Comparison of ENCODE assay signal across 13 cellular contexts in the genomic region with DNA sequence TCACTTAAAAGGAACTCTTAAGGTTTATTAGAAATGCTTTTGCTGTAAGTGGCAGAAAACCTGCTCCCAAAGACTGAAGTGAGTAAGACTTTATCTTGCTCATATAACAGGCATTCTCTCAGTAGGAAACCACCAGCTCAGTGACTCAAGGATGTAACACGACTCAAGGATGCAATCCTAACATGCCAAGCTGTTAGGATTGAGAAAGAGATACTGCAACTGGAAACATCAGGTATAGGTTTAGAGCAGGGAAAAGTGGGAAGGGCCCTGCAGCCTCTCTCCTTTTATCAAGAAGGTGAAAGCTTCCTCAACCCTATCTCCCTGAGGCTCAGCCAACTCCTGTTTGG. TPM values are rescaled to one million over a fixed set of nuclear protein-coding genes. Genes with fewer than 3 reads are reported as not detected.
A peak's percentile ranks its signal among the peaks of the same experiment; 100 is the strongest.
DNase-seq lines count a peak whose midpoint lies in the region; FAIRE-seq and TF ChIP-seq lines count a peak whose summit lies in the region.
"Had no signal": no experiment of that assay in that cellular context is flagged by ENCODE, and none has a peak within 500 bp of the region (broad histone marks: within the 10 kb centered on the region; RNA-seq: fewer than 3 reads in every experiment).

No MANE protein-coding gene starts in this region.

- H3K4me2 ChIP-seq in osteoblast (ENCODE audit: insufficient read depth, low read length) = peak overlapping the region; percentile 71
- H3K4me2 ChIP-seq in OCI-LY7 (ENCODE audit: low read length) = no peak overlapping the region

- H3K79me2 ChIP-seq in osteoblast (ENCODE audit: insufficient read depth, low read length) = no peaks in the 10 kb centered on the region
- no peaks in the 10 kb centered on the region for H3K79me2 ChIP-seq in OCI-LY7 (ENCODE audit: insufficient read depth, low read depth, low read length)

- FAIRE-seq in HTR-8/SVneo (lab: Jason Lieb, UNC) = no peak
- FAIRE-seq: pancreas had no signal

- DNase-seq in GM03348 (ENCODE audit: low spot score) = peak; percentile 61
- DNase-seq in RWPE1 (ENCODE audit: low spot score) = peak; percentile 55
- peak; percentile 89 for DNase-seq in epithelial cell of esophagus (ENCODE audit: low read depth)
- DNase-seq in osteoblast (ENCODE audit: insufficient read length, low spot score, missing footprints) = peak; percentile 73
- no peak for DNase-seq in activated T-cell treated with anti-CD3 and anti-CD28 coated beads for 4 hours
- DNase-seq in HTR-8/SVneo (ENCODE audit: insufficient read length, low spot score) = no peak
- DNase-seq in OCI-LY7 (ENCODE audit: low spot score) = no peak
- no peak for DNase-seq in activated CD8-positive, alpha-beta memory T cell treated with anti-CD3 and anti-CD28 coated beads, Interleukin-2, amount 50 U/mL, for 48 hours
- DNase-seq: activated CD4-positive, alpha-beta T cell treated with anti-CD3 and anti-CD28 coated beads for 4 hours; lower lobe of right lung; pancreas; stimulated activated naive CD8-positive, alpha-beta T cell treated with anti-CD3 and anti-CD28 coated beads, Interleukin-15, Interleukin-2, amounts not matched to agents 100 U/mL and 50 U/mL, for 24 hours had no signal

- no peaks in the 10 kb centered on the region for H3K9me2 ChIP-seq in OCI-LY7 (ENCODE audit: insufficient read depth, low read length)

- POLR2A ChIA-PET in RWPE1 (lab: Yijun Ruan, JAX; ENCODE audit: low non-redundant PET) = no interaction called here
- POLR2A ChIA-PET in OCI-LY7 (lab: Charles Lee) = interaction anchor here (0.9 to 1.1 kb wide), 4 partner anchors 9 to 13 kb away, joined by 3 to 4 read pairs (median 3); no protein-coding TSS in a partner anchor

- H3K9me3 ChIP-seq in osteoblast (ENCODE audit: low read depth, low read length) = no peaks in the 10 kb centered on the region
- no peaks in the 10 kb centered on the region for H3K9me3 ChIP-seq in OCI-LY7 (ENCODE audit: low read length)
- H3K9me3 ChIP-seq: lower lobe of right lung, pancreas had no signal

- H3K4me3 ChIP-seq in epithelial cell of esophagus (ENCODE audit: low read length) (no peak overlapping the region), osteoblast (ENCODE audit: insufficient read depth, low read length) (peak overlapping the region; percentile 25), OCI-LY7 (ENCODE audit: low read depth, low read length, poor library complexity, severe bottlenecking) (no peak overlapping the region)
- H3K4me3 ChIP-seq: lower lobe of right lung, pancreas had no signal

- CTCF ChIA-PET in RWPE1 (lab: Yijun Ruan, JAX) (no interaction called here), OCI-LY7 (lab: Charles Lee; ENCODE audit: unreplicated experiment) (no interaction called here)

- no peak overlapping the region for H3K27ac ChIP-seq in RWPE1
- H3K27ac ChIP-seq in osteoblast (ENCODE audit: low read depth, low read length) = peak overlapping the region; percentile 81
- no peak overlapping the region for H3K27ac ChIP-seq in OCI-LY7 (ENCODE audit: low read depth, low read length, poor library complexity, severe bottlenecking)
- H3K27ac ChIP-seq: HL-60, lower lobe of right lung, pancreas had no signal

- H4K20me1 ChIP-seq in osteoblast (ENCODE audit: insufficient read depth, low read length) (no peaks in the 10 kb centered on the region), OCI-LY7 (ENCODE audit: insufficient read depth, low read length) (no peaks in the 10 kb centered on the region)

- intact Hi-C loops in OCI-LY7 (cut with micrococcal nuclease; ENCODE audit: unreplicated experiment) = no loop called here

- H3K4me1 ChIP-seq in osteoblast (ENCODE audit: insufficient read depth, low read length) (peaks cover 18% of the 10 kb centered on the region), OCI-LY7 (ENCODE audit: insufficient read depth, low read length, poor library complexity, severe bottlenecking) (no peaks in the 10 kb centered on the region)
- H3K4me1 ChIP-seq: lower lobe of right lung, pancreas had no signal

- TF ChIP-seq CTCF in RWPE1 (conservative IDR thresholded peaks at IDR 0.05; ENCODE audit: low read depth) (no peak), epithelial cell of esophagus (IDR thresholded peaks at IDR 0.05; ENCODE audit: insufficient read depth, low read depth, low read length, missing control alignments) (no peak), osteoblast (IDR thresholded peaks at IDR 0.05; ENCODE audit: extremely low read depth, low read depth, low read length) (no peak), OCI-LY7 (conservative IDR thresholded peaks at IDR 0.05; ENCODE audit: low read length) (no peak)

- BruUV-seq in OCI-LY7 (replicated peaks; lab: Mats Ljungman, UMichigan) = no TSS peak

- H2AFZ ChIP-seq in osteoblast (ENCODE audit: low read length) (no peak overlapping the region), OCI-LY7 (ENCODE audit: low read length) (no peak overlapping the region)

- no peaks in the 10 kb centered on the region for H3K36me3 ChIP-seq in osteoblast (ENCODE audit: insufficient read depth, low read length)
- H3K36me3 ChIP-seq in OCI-LY7 (ENCODE audit: insufficient read depth, low read length) = no peaks in the 10 kb centered on the region
- H3K36me3 ChIP-seq: lower lobe of right lung, pancreas had no signal

- no peaks in the 10 kb centered on the region for H3K27me3 ChIP-seq in osteoblast (ENCODE audit: insufficient read depth, low read length)

RNA-seq across cellular contexts. Expression of a gene that starts 11.9 kb away (rescaled TPM):
- total RNA-seq in osteoblast = 42.0 and 43.6 TPM in 2 replicates
- total RNA-seq in OCI-LY7 (2014; rRNA removed; shearing (Covaris generic)) = 34.2 and 40.5 TPM in 2 replicates
- 58.5 and 59.6 TPM in 2 replicates for total RNA-seq in OCI-LY7 (2022)

Comparison
In these comparisons a context has a peak if more than half of its experiments do, and no peak if none do; other contexts are left out.
1. DNase-seq: peak in GM03348 (single experiment), RWPE1 (single experiment), epithelial cell of esophagus (single experiment) and osteoblast (single experiment); none in activated T-cell treated with anti-CD3 and anti-CD28 coated beads for 4 hours (single experiment), HTR-8/SVneo (single experiment), OCI-LY7 (single experiment) and activated CD8-positive, alpha-beta memory T cell treated with anti-CD3 and anti-CD28 coated beads, Interleukin-2, amount 50 U/mL, for 48 hours (single experiment).